In genomic region chr3:25455316-25456232, GRCh38 we compare ENCODE assay signal across 9 cellular contexts. TPM values are rescaled to one million over a fixed set of nuclear protein-coding genes. Genes with fewer than 3 reads are reported as not detected.
A peak's percentile ranks its signal among the peaks of the same experiment; 100 is the strongest.
DNase-seq lines count a peak whose midpoint lies in the region; ATAC-seq and TF ChIP-seq lines count a peak whose summit lies in the region.
"Had no signal": no experiment of that assay in that cellular context is flagged by ENCODE, and none has a peak within 500 bp of the region (broad histone marks: within the 10 kb centered on the region; RNA-seq: fewer than 3 reads in every experiment).

No MANE protein-coding gene starts in this region.

- H3K27ac ChIP-seq in dorsolateral prefrontal cortex = peak overlapping the region in 56 of 59 donors; percentile 22 to 87 (median 73)
- peak overlapping the region in 3 of 4 donors; percentile 51 to 72 (median 63) for H3K27ac ChIP-seq in upper lobe of left lung

- H3K9me3 Mint-ChIP-seq in activated naive CD4-positive, alpha-beta T cell treated with anti-CD3 and anti-CD28 coated beads, Interleukin-2, amount 10 ng/mL, durations not matched to agents 7 days and 5 days = no peaks in the 10 kb centered on the region
- peaks cover 0 to 4% of the 10 kb centered on the region in 2 donors for H3K9me3 Mint-ChIP-seq in stimulated activated naive B cell treated with anti-CD40 and anti-IgM and Interleukin-4, amounts not matched to agents 10 μg/mL and 1 μg/mL and 100 μg/mL, for 72 hours
- H3K9me3 Mint-ChIP-seq: memory B cell had no signal

- intact Hi-C loops in dorsolateral prefrontal cortex (cut with DNase I) = loop anchor here in 1 of 2 donors (10.0 kb wide), 1 partner anchor 139 kb away; no protein-coding TSS in a partner anchor

- no peaks in the 10 kb centered on the region for H3K4me1 Mint-ChIP-seq in activated naive CD4-positive, alpha-beta T cell treated with anti-CD3 and anti-CD28 coated beads, Interleukin-2, amount 10 ng/mL, durations not matched to agents 7 days and 5 days
- peaks cover 0 to 1% of the 10 kb centered on the region in 2 donors for H3K4me1 Mint-ChIP-seq in stimulated activated naive B cell treated with anti-CD40 and anti-IgM and Interleukin-4, amounts not matched to agents 10 μg/mL and 1 μg/mL and 100 μg/mL, for 72 hours
- H3K4me1 Mint-ChIP-seq: memory B cell had no signal

- TF ChIP-seq CTCF in dorsolateral prefrontal cortex (IDR thresholded peaks at IDR 0.05 in 54 of 56, conservative IDR thresholded peaks at IDR 0.05 in 2 of 56; ENCODE audit: low read depth in 1 of 56, partially characterized antibody in 56 of 56) = no peak
- TF ChIP-seq CTCF in upper lobe of left lung (IDR thresholded peaks at IDR 0.05) = no peak

- H3K27me3 ChIP-seq in dorsolateral prefrontal cortex = no peaks in the 10 kb centered on the region
- no peaks in the 10 kb centered on the region for H3K27me3 ChIP-seq in upper lobe of left lung

- ATAC-seq in upper lobe of left lung (ENCODE audit: low FRiP score in 2 of 2) = peak in 1 of 2 donors; percentile 88
- ATAC-seq in stimulated activated naive B cell treated with anti-CD40 and anti-IgM and Interleukin-4, amounts not matched to agents 10 μg/mL and 1 μg/mL and 100 μg/mL, for 72 hours (replicated peaks) = no peak

- no peak for TF ChIP-seq EP300 in upper lobe of left lung (IDR thresholded peaks at IDR 0.05)

- WGBS in upper lobe of left lung, 2 donors = 69 to 70% methylated on average over 9 of the region's 9 CpGs

- no peak overlapping the region for H3K4me3 Mint-ChIP-seq in activated naive CD4-positive, alpha-beta T cell treated with anti-CD3 and anti-CD28 coated beads, Interleukin-2, amount 10 ng/mL, durations not matched to agents 7 days and 5 days
- H3K4me3 Mint-ChIP-seq in stimulated activated naive B cell treated with anti-CD40 and anti-IgM and Interleukin-4, amounts not matched to agents 10 μg/mL and 1 μg/mL and 100 μg/mL, for 72 hours = no peak overlapping the region
- H3K4me3 Mint-ChIP-seq: memory B cell had no signal

- no peaks in the 10 kb centered on the region for H3K36me3 ChIP-seq in upper lobe of left lung

- DNase-seq in NCI-H1694 (lab: John Stamatoyannopoulos, UW) = peak; percentile 15
- DNase-seq in dorsolateral prefrontal cortex = peak in 8 of 10 donors; percentile 46 to 81 (median 62)
- DNase-seq in medulla oblongata (ENCODE audit: extremely low spot score) = peak; percentile 42
- DNase-seq in upper lobe of left lung = no peak
- no peak for DNase-seq in activated naive CD4-positive, alpha-beta T cell treated with anti-CD3 and anti-CD28 coated beads, Interleukin-2, amount 10 ng/mL, durations not matched to agents 7 days and 5 days
- DNase-seq in stimulated activated naive B cell treated with anti-CD40 and anti-IgM and Interleukin-4, amounts not matched to agents 10 μg/mL and 1 μg/mL and 100 μg/mL, for 72 hours = no peak
- no peak for DNase-seq in NCI-H2029 treated with DMSO at 0.1 percent for 48 hours (lab: John Stamatoyannopoulos, UW)
- DNase-seq: NCI-H1436 had no signal

- no peaks in the 10 kb centered on the region for H3K36me3 Mint-ChIP-seq in activated naive CD4-positive, alpha-beta T cell treated with anti-CD3 and anti-CD28 coated beads, Interleukin-2, amount 10 ng/mL, durations not matched to agents 7 days and 5 days
- no peaks in the 10 kb centered on the region for H3K36me3 Mint-ChIP-seq in stimulated activated naive B cell treated with anti-CD40 and anti-IgM and Interleukin-4, amounts not matched to agents 10 μg/mL and 1 μg/mL and 100 μg/mL, for 72 hours
- H3K36me3 Mint-ChIP-seq: memory B cell had no signal

- H3K9me3 ChIP-seq in upper lobe of left lung = no peaks in the 10 kb centered on the region

- CTCF ChIA-PET in activated naive CD4-positive, alpha-beta T cell treated with anti-CD3 and anti-CD28 coated beads, Interleukin-2, amount 10 ng/mL, durations not matched to agents 7 days and 5 days (lab: Charles Lee) = no interaction called here

- TF ChIP-seq POLR2A in upper lobe of left lung (IDR thresholded peaks at IDR 0.05) = no peak

- H3K4me3 ChIP-seq in dorsolateral prefrontal cortex = peak overlapping the region in 15 of 59 donors; percentile 0 to 36 (median 16)
- no peak overlapping the region for H3K4me3 ChIP-seq in upper lobe of left lung

- no peaks in the 10 kb centered on the region for H3K27me3 Mint-ChIP-seq in activated naive CD4-positive, alpha-beta T cell treated with anti-CD3 and anti-CD28 coated beads, Interleukin-2, amount 10 ng/mL, durations not matched to agents 7 days and 5 days
- H3K27me3 Mint-ChIP-seq in stimulated activated naive B cell treated with anti-CD40 and anti-IgM and Interleukin-4, amounts not matched to agents 10 μg/mL and 1 μg/mL and 100 μg/mL, for 72 hours = peaks cover 0 to 5% of the 10 kb centered on the region in 2 donors

- peaks cover 4 to 24% (median 15%) of the 10 kb centered on the region in 4 donors for H3K4me1 ChIP-seq in upper lobe of left lung

- H3K27ac Mint-ChIP-seq in activated naive CD4-positive, alpha-beta T cell treated with anti-CD3 and anti-CD28 coated beads, Interleukin-2, amount 10 ng/mL, durations not matched to agents 7 days and 5 days = no peak overlapping the region
- no peak overlapping the region for H3K27ac Mint-ChIP-seq in stimulated activated naive B cell treated with anti-CD40 and anti-IgM and Interleukin-4, amounts not matched to agents 10 μg/mL and 1 μg/mL and 100 μg/mL, for 72 hours
- H3K27ac Mint-ChIP-seq: memory B cell had no signal

RNA-seq across cellular contexts. Expression of gene RARB, which starts 27.5 kb away (rescaled TPM):
- total RNA-seq in dorsolateral prefrontal cortex = 10 to 100 TPM in 107 of 120 experiments, 1 to 10 TPM in 13; 4.6 to 28.6 (median 15.9) TPM
- total RNA-seq in upper lobe of left lung = 10 to 100 TPM in 2 of 6 donors, 1 to 10 TPM in 4; 3.9 to 15.4 (median 6.4) TPM

Comparison
In these comparisons a context has a peak if more than half of its experiments do, and no peak if none do; other contexts are left out.
1. DNase-seq: peak in NCI-H1694 (single experiment), dorsolateral prefrontal cortex (8 of 10) and medulla oblongata (single experiment); none in upper lobe of left lung (0 of 2), activated naive CD4-positive, alpha-beta T cell treated with anti-CD3 and anti-CD28 coated beads, Interleukin-2, amount 10 ng/mL, durations not matched to agents 7 days and 5 days (single experiment), stimulated activated naive B cell treated with anti-CD40 and anti-IgM and Interleukin-4, amounts not matched to agents 10 μg/mL and 1 μg/mL and 100 μg/mL, for 72 hours (single experiment) and NCI-H2029 treated with DMSO at 0.1 percent for 48 hours (single experiment).